15 cellular contexts compared by ENCODE assay signal in the genomic region with DNA sequence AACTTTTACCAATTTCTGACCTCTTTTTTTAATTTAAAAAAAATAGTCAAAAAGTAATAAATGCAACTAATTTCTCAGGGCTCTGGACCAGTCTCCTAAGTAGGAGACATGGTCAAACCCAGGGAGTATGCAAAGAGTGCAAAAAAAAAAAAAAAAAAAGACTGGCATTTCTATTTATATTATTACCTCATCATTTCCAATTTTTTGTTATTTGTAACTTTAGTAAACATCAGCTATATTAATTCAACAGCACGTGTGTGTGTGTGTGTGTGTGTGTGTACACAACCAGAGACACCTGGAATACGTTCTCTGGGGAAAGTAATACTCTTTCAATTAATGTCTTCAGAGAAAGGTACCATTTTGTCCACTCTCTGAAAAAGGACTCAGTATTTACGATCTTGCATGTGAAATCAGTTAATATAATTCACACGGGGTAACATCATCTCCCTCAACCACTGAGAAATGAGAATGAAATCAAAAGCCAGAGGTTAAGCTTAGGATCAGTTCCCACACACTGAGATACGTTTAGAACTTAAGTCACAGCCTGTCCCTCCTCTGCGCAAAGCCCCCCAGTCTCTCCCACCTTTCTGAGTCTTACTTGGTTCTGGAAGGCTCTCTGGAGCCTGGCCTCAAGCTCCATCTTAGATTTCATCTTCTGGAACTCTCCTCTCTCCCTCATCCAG. TPM values are rescaled to one million over a fixed set of nuclear protein-coding genes. Genes with fewer than 3 reads are reported as not detected.
DNase-seq lines count a peak whose midpoint lies in the region; ATAC-seq and TF ChIP-seq lines count a peak whose summit lies in the region.
"Had no signal": no experiment of that assay in that cellular context is flagged by ENCODE, and none has a peak within 500 bp of the region (broad histone marks: within the 10 kb centered on the region; RNA-seq: fewer than 3 reads in every experiment).

No MANE protein-coding gene starts in this region.

- no peaks in the 10 kb centered on the region for H4K20me1 ChIP-seq in OCI-LY1 (ENCODE audit: insufficient read depth, low read length)

- no TSS peak for BruUV-seq in Caco-2 (replicated peaks; lab: Mats Ljungman, UMichigan)

- H3K4me2 ChIP-seq in OCI-LY1 (ENCODE audit: low read length): peak overlapping the region; percentile 79

- CTCF ChIA-PET in Caco-2 (lab: Charles Lee): interaction anchor here (0.7 kb wide), 1 partner anchor 24 kb away, joined by 6 read pairs; no protein-coding TSS in a partner anchor

- peak overlapping the region; percentile 56 for H3K9ac ChIP-seq in OCI-LY1 (ENCODE audit: low read length)
- H3K9ac ChIP-seq: GM23248 had no signal

- no peaks in the 10 kb centered on the region for H3F3A ChIP-seq in OCI-LY1 (ENCODE audit: insufficient read depth, low read length)

- no peak overlapping the region for H2AFZ ChIP-seq in OCI-LY1 (ENCODE audit: low read length)
- H2AFZ ChIP-seq: GM23248 had no signal

- 0 out of 2 replicates have a peak, but pooled peaks cover 3% of the 10 kb centered on the region for H3K9me3 ChIP-seq in Caco-2
- no peaks in the 10 kb centered on the region for H3K9me3 ChIP-seq in OCI-LY1 (ENCODE audit: low read length)

- no peaks in the 10 kb centered on the region for H3K9me3 Mint-ChIP-seq in Caco-2 (ENCODE audit: unreplicated experiment)

- H3K27ac ChIP-seq in OCI-LY1 (ENCODE audit: low read depth, low read length, poor library complexity, severe bottlenecking): peak overlapping the region; percentile 76
- H3K27ac ChIP-seq: GM23248 had no signal

- H3K4me3 Mint-ChIP-seq in Caco-2 (ENCODE audit: unreplicated experiment): peak overlapping the region; percentile 15

- H3K27me3 ChIP-seq in Caco-2 (replicated peaks; ENCODE audit: control insufficient read depth, insufficient read depth, low read length): no peaks in the 10 kb centered on the region
- H3K27me3 ChIP-seq in OCI-LY1 (ENCODE audit: insufficient read depth, low read length): no peaks in the 10 kb centered on the region

- intact Hi-C loops in Caco-2 (cut with micrococcal nuclease; ENCODE audit: unreplicated experiment): no loop called here

- no peaks in the 10 kb centered on the region for H3K27me3 Mint-ChIP-seq in Caco-2 (ENCODE audit: insufficient read depth, unreplicated experiment)

- ATAC-seq in GM19035 (IDR thresholded peaks at IDR 0.05; ENCODE audit: unreplicated experiment) (peak; percentile 61), HG02759 (IDR thresholded peaks at IDR 0.05; ENCODE audit: unreplicated experiment) (peak; percentile 33), HG02763 (IDR thresholded peaks at IDR 0.05; ENCODE audit: unreplicated experiment) (no peak)
- ATAC-seq: left colon had no signal

- H3K4me3 ChIP-seq in Caco-2 (ENCODE audit: low read depth, low read length): no peak overlapping the region
- H3K4me3 ChIP-seq in OCI-LY1 (ENCODE audit: low read depth, low read length, poor library complexity, severe bottlenecking): peak overlapping the region; percentile 55
- H3K4me3 ChIP-seq: GM23248 had no signal

- H3K27ac Mint-ChIP-seq in Caco-2 (ENCODE audit: unreplicated experiment): peak overlapping the region; percentile 5

- DNase-seq in Caco-2 (no peak), DMS153 treated with DMSO at 0.1 percent for 48 hours (lab: John Stamatoyannopoulos, UW; ENCODE audit: unreplicated experiment) (no peak), NCI-H526 treated with DMSO at 0.1 percent for 48 hours (lab: John Stamatoyannopoulos, UW) (no peak), mucosa of gallbladder (ENCODE audit: low spot score) (no peak)
- DNase-seq: activated CD8-positive, alpha-beta memory T cell treated with anti-CD3 and anti-CD28 coated beads, Interleukin-2, amount 50 U/mL, for 4 hours; amygdala; EL; GM23248; left colon; NCI-H1436; stimulated activated naive CD4-positive, alpha-beta T cell had no signal

- H3K4me1 ChIP-seq in Caco-2 (peaks cover 41% of the 10 kb centered on the region), OCI-LY1 (ENCODE audit: insufficient read depth, low read length, severe bottlenecking) (peaks cover 100% of the 10 kb centered on the region)

- POLR2A ChIA-PET in Caco-2 (lab: Charles Lee): no interaction called here

- H3K36me3 ChIP-seq in Caco-2 (ENCODE audit: control insufficient read depth, insufficient read depth, low read length): no peaks in the 10 kb centered on the region; the same call in 1 of the 2 replicates
- H3K36me3 ChIP-seq in OCI-LY1 (ENCODE audit: insufficient read depth, low read length): no peaks in the 10 kb centered on the region

- peaks cover 95% of the 10 kb centered on the region for H3K79me2 ChIP-seq in OCI-LY1 (ENCODE audit: insufficient read depth, low read length)

- H3K9me2 ChIP-seq in OCI-LY1 (ENCODE audit: low read depth, low read length): no peaks in the 10 kb centered on the region

- peaks cover 29% of the 10 kb centered on the region for H3K4me1 Mint-ChIP-seq in Caco-2 (ENCODE audit: low read depth, unreplicated experiment)

- TF ChIP-seq CTCF in Caco-2 (IDR thresholded peaks at IDR 0.05; ENCODE audit: insufficient read depth in 1 of 2, low read depth in 1 of 2, low read length in 1 of 2, severe bottlenecking in 1 of 2, unreplicated experiment in 1 of 2) (no peak), OCI-LY1 (IDR thresholded peaks at IDR 0.05; ENCODE audit: low read length) (no peak)

- H3K36me3 Mint-ChIP-seq in Caco-2 (ENCODE audit: insufficient read depth, unreplicated experiment): no peaks in the 10 kb centered on the region

RNA-seq across cellular contexts. Expression of gene ZNF608, which starts 21.9 kb away (rescaled TPM):
- total RNA-seq in Caco-2 (2022) (17.5 and 24.0 TPM in 2 replicates), mucosa of gallbladder (37.1 TPM)
